Comparison of ENCODE assay signal across 33 cellular contexts in the genomic region with DNA sequence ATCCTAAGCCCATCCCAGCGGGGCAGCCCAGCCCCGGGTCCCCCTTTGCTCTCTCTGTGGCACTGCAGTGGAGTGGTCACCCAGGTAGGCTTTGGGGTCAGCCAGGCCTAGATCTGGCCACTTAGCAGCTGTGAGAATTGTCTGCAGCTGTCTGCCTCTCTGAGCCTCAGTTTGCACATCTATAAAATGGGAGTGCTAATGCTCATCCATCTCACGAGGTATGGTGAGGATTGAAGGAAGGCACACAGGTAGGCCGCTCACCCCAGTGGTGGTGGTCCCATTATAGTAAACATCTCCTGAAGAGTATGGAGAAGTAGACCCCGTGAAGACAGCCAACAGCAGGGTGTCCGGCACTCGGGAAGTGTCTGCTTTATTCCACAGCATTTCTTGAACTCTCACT. TPM values are rescaled to one million over a fixed set of nuclear protein-coding genes. Genes with fewer than 3 reads are reported as not detected.
"Had no signal": no experiment of that assay in that cellular context is flagged by ENCODE, and none has a peak within 500 bp of the region (broad histone marks: within the 10 kb centered on the region; RNA-seq: fewer than 3 reads in every experiment).

No MANE protein-coding gene starts in this region.

- H3K9me3 Mint-ChIP-seq: naive thymus-derived CD4-positive, alpha-beta T cell; natural killer cell; nephron; neural progenitor cell; stimulated activated effector memory CD8-positive, alpha-beta T cell treated with anti-CD3 and anti-CD28 coated beads, Interleukin-12 subunit alpha, Interleukin-12 subunit beta, amount 100 ng/mL, for 72 hours; stimulated activated naive CD8-positive, alpha-beta T cell treated with anti-CD3 and anti-CD28 coated beads, Interleukin-15, amount 100 ng/mL, for 72 hours; type B pancreatic cell had no signal

- H3K27ac ChIP-seq: neural progenitor cell, ovary, parathyroid adenoma, psoas muscle, skin epidermis, suprapubic skin, testis, tibial artery, transverse colon, upper lobe of right lung, uterus had no signal

- H3K36me3 Mint-ChIP-seq: naive thymus-derived CD4-positive, alpha-beta T cell; natural killer cell; neural progenitor cell; stimulated activated effector memory CD8-positive, alpha-beta T cell treated with anti-CD3 and anti-CD28 coated beads, Interleukin-12 subunit alpha, Interleukin-12 subunit beta, amount 100 ng/mL, for 72 hours; type B pancreatic cell had no signal

- H3K9ac ChIP-seq: neural progenitor cell, parathyroid adenoma had no signal

- H3K27me3 ChIP-seq: neural progenitor cell, ovary, testis, uterus had no signal

- DNase-seq: naive thymus-derived CD4-positive, alpha-beta T cell; natural killer cell; occipital lobe; ovary; posterior cingulate gyrus; psoas muscle; right cardiac atrium; stimulated activated CD4-positive, alpha-beta T cell treated with anti-CD3 and anti-CD28 coated beads, Interleukin-15, amount 100 ng/mL, for 24 hours; stimulated activated CD4-positive, alpha-beta T cell treated with anti-CD3 and anti-CD28 coated beads, Interleukin-2, amount 100 ng/mL, for 24 hours; stimulated activated CD4-positive, alpha-beta T cell treated with anti-CD3 and anti-CD28 coated beads, Interleukin-2, amount 100 ng/mL, for 48 hours; stimulated activated CD4-positive, alpha-beta T cell treated with anti-CD3 and anti-CD28 coated beads, Interleukin-4, amount 100 ng/mL, for 24 hours; stimulated activated naive CD4-positive, alpha-beta T cell; stimulated activated naive CD8-positive, alpha-beta T cell treated with anti-CD3 and anti-CD28 coated beads, Interleukin-15, amount 100 ng/mL, for 72 hours; stimulated activated naive CD8-positive, alpha-beta T cell treated with anti-CD3 and anti-CD28 coated beads, Interleukin-15, Interleukin-2, amounts not matched to agents 100 U/mL and 50 U/mL, for 24 hours; substantia nigra; testis; tibial artery; transverse colon; upper lobe of right lung; uterus had no signal

- H3K4me3 Mint-ChIP-seq: naive thymus-derived CD4-positive, alpha-beta T cell; natural killer cell; nephron; neural progenitor cell; stimulated activated effector memory CD8-positive, alpha-beta T cell treated with anti-CD3 and anti-CD28 coated beads, Interleukin-12 subunit alpha, Interleukin-12 subunit beta, amount 100 ng/mL, for 72 hours; stimulated activated naive CD8-positive, alpha-beta T cell treated with anti-CD3 and anti-CD28 coated beads, Interleukin-15, amount 100 ng/mL, for 72 hours; type B pancreatic cell had no signal

- H3K4me3 ChIP-seq: neural progenitor cell, ovary, psoas muscle, skin epidermis, smooth muscle cell, suprapubic skin, testis, tibial artery, transverse colon, upper lobe of right lung, uterus had no signal

- H3K79me2 ChIP-seq: parathyroid adenoma had no signal

- H3K36me3 ChIP-seq: neural progenitor cell, ovary, suprapubic skin, tibial artery, transverse colon, upper lobe of right lung, uterus had no signal

- H3K4me1 Mint-ChIP-seq: natural killer cell; nephron; stimulated activated effector memory CD8-positive, alpha-beta T cell treated with anti-CD3 and anti-CD28 coated beads, Interleukin-12 subunit alpha, Interleukin-12 subunit beta, amount 100 ng/mL, for 72 hours; stimulated activated naive CD8-positive, alpha-beta T cell treated with anti-CD3 and anti-CD28 coated beads, Interleukin-15, amount 100 ng/mL, for 72 hours had no signal

- H3K4me2 ChIP-seq: neural progenitor cell, smooth muscle cell had no signal

- ATAC-seq: naive thymus-derived CD4-positive, alpha-beta T cell; natural killer cell; psoas muscle; right cardiac atrium; sciatic nerve; stimulated activated effector memory CD8-positive, alpha-beta T cell treated with anti-CD3 and anti-CD28 coated beads, Interleukin-12 subunit alpha, Interleukin-12 subunit beta, amount 100 ng/mL, for 72 hours; stimulated activated naive CD8-positive, alpha-beta T cell treated with anti-CD3 and anti-CD28 coated beads, Interleukin-15, amount 100 ng/mL, for 72 hours; stimulated activated naive CD8-positive, alpha-beta T cell treated with anti-CD3 and anti-CD28 coated beads, Interleukin-15, Interleukin-2, amounts not matched to agents 100 U/mL and 50 U/mL, for 24 hours; upper lobe of right lung had no signal

- H3K9me3 ChIP-seq: ovary, psoas muscle, suprapubic skin, testis, tibial artery, transverse colon, upper lobe of right lung, uterus had no signal

- H3K4me1 ChIP-seq: neural progenitor cell, parathyroid adenoma, psoas muscle, suprapubic skin, testis, tibial artery, transverse colon, upper lobe of right lung, uterus had no signal

- H2AFZ ChIP-seq: neural progenitor cell, parathyroid adenoma had no signal

- H3K27ac Mint-ChIP-seq: naive thymus-derived CD4-positive, alpha-beta T cell; natural killer cell; nephron; progenitor cell of endocrine pancreas; stimulated activated effector memory CD8-positive, alpha-beta T cell treated with anti-CD3 and anti-CD28 coated beads, Interleukin-12 subunit alpha, Interleukin-12 subunit beta, amount 100 ng/mL, for 72 hours; stimulated activated naive CD8-positive, alpha-beta T cell treated with anti-CD3 and anti-CD28 coated beads, Interleukin-15, amount 100 ng/mL, for 72 hours; type B pancreatic cell had no signal

RNA-seq across cellular contexts. Expression of a gene that starts 9.2 kb away (rescaled TPM):
- total RNA-seq: naive thymus-derived CD4-positive, alpha-beta T cell; natural killer cell; osteoblast; psoas muscle; renal cortical epithelial cell; right cardiac atrium; sciatic nerve; smooth muscle cell; suprapubic skin; transverse colon; upper lobe of right lung; urinary bladder; uterus had no signal
- polyA plus RNA-seq: naive thymus-derived CD4-positive, alpha-beta T cell; right cardiac atrium; smooth muscle cell; urinary bladder had no signal

RNA-seq across cellular contexts. Expression of a gene that starts 47.9 kb away (rescaled TPM):
- total RNA-seq: natural killer cell, osteoblast, renal cortical epithelial cell, sciatic nerve, transverse colon, urinary bladder, uterus had no signal
- polyA plus RNA-seq: naive thymus-derived CD4-positive, alpha-beta T cell; psoas muscle; urinary bladder had no signal
